In genomic region chr12:70366581-70367267, GRCh38 we compare ENCODE assay signal across 8 cellular contexts. TPM values are rescaled to one million over a fixed set of nuclear protein-coding genes. Genes with fewer than 3 reads are reported as not detected.
DNase-seq lines count a peak whose midpoint lies in the region; ATAC-seq and TF ChIP-seq lines count a peak whose summit lies in the region.

No MANE protein-coding gene starts in this region.

- DNase-seq in NCI-H187 (lab: John Stamatoyannopoulos, UW) (peak; percentile 21 to 52), NCI-H187 treated with DMSO at 0.1 percent for 48 hours (lab: John Stamatoyannopoulos, UW) (no peak), NCI-H2171 treated with DMSO at 0.1 percent for 48 hours (lab: John Stamatoyannopoulos, UW) (peak; percentile 81), coronary artery (ENCODE audit: low spot score) (no peak), lung (ENCODE audit: low spot score) (no peak)
- peak; percentile 76 for DNase-seq in activated CD4-positive, alpha-beta T cell treated with anti-CD3 and anti-CD28 coated beads, Interleukin-2, amount 10 ng/mL, durations not matched to agents 7 days and 5 days
- DNase-seq in stimulated activated CD8-positive, alpha-beta memory T cell treated with anti-CD3 and anti-CD28 coated beads, Interleukin-12 subunit alpha, Interleukin-12 subunit beta, amount 100 ng/mL, for 4 hours (ENCODE audit: low read depth), result peak; percentile 44

- peaks cover 29% of the 10 kb centered on the region for H3K27me3 Mint-ChIP-seq in activated CD4-positive, alpha-beta T cell treated with anti-CD3 and anti-CD28 coated beads, Interleukin-2, amount 10 ng/mL, durations not matched to agents 7 days and 5 days

- peak overlapping the region; percentile 2 to 65 for H3K27ac ChIP-seq in coronary artery
- peak overlapping the region in 1 of 2 donors; percentile 50 for H3K27ac ChIP-seq in lung (ENCODE audit: low read depth in 1 of 2, low read length in 1 of 2)

- CTCF ChIA-PET in activated CD4-positive, alpha-beta T cell treated with anti-CD3 and anti-CD28 coated beads, Interleukin-2, amount 10 ng/mL, durations not matched to agents 7 days and 5 days (lab: Charles Lee), result interaction anchor here (1.3 to 1.4 kb wide), 2 partner anchors 10 to 122 kb away, joined by 3 read pairs; no protein-coding TSS in a partner anchor

- H3K9me3 Mint-ChIP-seq in activated CD4-positive, alpha-beta T cell treated with anti-CD3 and anti-CD28 coated beads, Interleukin-2, amount 10 ng/mL, durations not matched to agents 7 days and 5 days, result no peaks in the 10 kb centered on the region

- no peaks in the 10 kb centered on the region for H3K27me3 ChIP-seq in lung (ENCODE audit: control insufficient read depth, insufficient read depth)

- peaks cover 5 to 6% of the 10 kb centered on the region in 2 donors for H3K4me1 ChIP-seq in lung (ENCODE audit: control insufficient read depth in 2 of 2, insufficient read depth in 2 of 2, low read length in 2 of 2)

- H3K36me3 Mint-ChIP-seq in activated CD4-positive, alpha-beta T cell treated with anti-CD3 and anti-CD28 coated beads, Interleukin-2, amount 10 ng/mL, durations not matched to agents 7 days and 5 days (ENCODE audit: low read depth), result no peaks in the 10 kb centered on the region

- H3K4me3 ChIP-seq in coronary artery (peak overlapping the region; percentile 87), lung (peak overlapping the region; percentile 70)

- H3K4me1 Mint-ChIP-seq in activated CD4-positive, alpha-beta T cell treated with anti-CD3 and anti-CD28 coated beads, Interleukin-2, amount 10 ng/mL, durations not matched to agents 7 days and 5 days, result peaks cover 22% of the 10 kb centered on the region

- H3K36me3 ChIP-seq in lung (ENCODE audit: control insufficient read depth in 2 of 2, insufficient read depth in 2 of 2, low read length in 2 of 2), result no peaks in the 10 kb centered on the region

- peak overlapping the region; percentile 71 for H3K27ac Mint-ChIP-seq in activated CD4-positive, alpha-beta T cell treated with anti-CD3 and anti-CD28 coated beads, Interleukin-2, amount 10 ng/mL, durations not matched to agents 7 days and 5 days

- 1% methylated on average over 50 to 71 of the region's 71 CpGs for whole genome bisulfite sequencing in lung, 2 donors

- H3K4me3 Mint-ChIP-seq in activated CD4-positive, alpha-beta T cell treated with anti-CD3 and anti-CD28 coated beads, Interleukin-2, amount 10 ng/mL, durations not matched to agents 7 days and 5 days, result peak overlapping the region; percentile 89

- peak; percentile 49 for ATAC-seq in HG02885 (IDR thresholded peaks at IDR 0.05; ENCODE audit: poor library complexity, unreplicated experiment)
- peak; percentile 20 for ATAC-seq in lung (ENCODE audit: insufficient read depth, low FRiP score)

- H3K9me3 ChIP-seq in lung (ENCODE audit: control insufficient read depth in 2 of 2, insufficient read depth in 1 of 2, low read length in 1 of 2), result no peaks in the 10 kb centered on the region

- POLR2A ChIA-PET in activated CD4-positive, alpha-beta T cell treated with anti-CD3 and anti-CD28 coated beads, Interleukin-2, amount 10 ng/mL, durations not matched to agents 7 days and 5 days (lab: Charles Lee), result no interaction called here

- TF ChIP-seq CTCF in coronary artery (IDR thresholded peaks at IDR 0.05), result no peak
- no peak for TF ChIP-seq CTCF in lung (IDR thresholded peaks at IDR 0.05; ENCODE audit: control extremely low read depth, extremely low read depth)

RNA-seq across cellular contexts. Expression of gene KCNMB4, which starts 0.6 kb away (rescaled TPM):
- total RNA-seq in activated CD4-positive, alpha-beta T cell treated with anti-CD3 and anti-CD28 coated beads, Interleukin-2, amount 10 ng/mL, durations not matched to agents 7 days and 5 days, result under 1 TPM; 0.50 to 0.79 TPM
- 1 to 10 TPM; 6.0 to 8.7 TPM for total RNA-seq in lung
- 1 to 10 TPM; 1.6 to 4.2 TPM for polyA plus RNA-seq in lung

Comparison
In these comparisons a context has a peak if more than half of its experiments do, and no peak if none do; other contexts are left out.
1. DNase-seq: peak in NCI-H187 (2 of 2), NCI-H2171 treated with DMSO at 0.1 percent for 48 hours (single experiment), activated CD4-positive, alpha-beta T cell treated with anti-CD3 and anti-CD28 coated beads, Interleukin-2, amount 10 ng/mL, durations not matched to agents 7 days and 5 days (single experiment) and stimulated activated CD8-positive, alpha-beta memory T cell treated with anti-CD3 and anti-CD28 coated beads, Interleukin-12 subunit alpha, Interleukin-12 subunit beta, amount 100 ng/mL, for 4 hours (single experiment); none in NCI-H187 treated with DMSO at 0.1 percent for 48 hours (single experiment), coronary artery (single experiment) and lung (single experiment).